ENCODE assay signal across 18 cellular contexts in genomic region chr2:6876299-6876698, GRCh38.
"Had no signal": no experiment of that assay in that cellular context is flagged by ENCODE, and none has a peak within 500 bp of the region (broad histone marks: within the 10 kb centered on the region; RNA-seq: fewer than 3 reads in every experiment).

No MANE protein-coding gene starts in this region.

- H3K27ac Mint-ChIP-seq: activated T-helper 2 cell treated with anti-CD3 and anti-CD28 coated beads, Interferon-gamma antibody, Interleukin-2, Interleukin-4, amounts not matched to agents 10 μg/mL and 5 μg/mL and 100 μg/mL, durations not matched to agents 14 hours and 24 hours and 36 hours; nephron progenitor cell had no signal

- H3K36me3 ChIP-seq: breast epithelium, gastrocnemius medialis, left ventricle myocardium inferior, WERI-Rb-1 had no signal

- H3K9me3 ChIP-seq: breast epithelium, gastrocnemius medialis, left ventricle myocardium inferior had no signal

- ATAC-seq: gastrocnemius medialis had no signal

- H3K27me3 ChIP-seq: breast epithelium, gastrocnemius medialis had no signal

- H3K4me1 ChIP-seq: breast epithelium had no signal

- H3K4me3 Mint-ChIP-seq: nephron progenitor cell had no signal

- H3K27me3 Mint-ChIP-seq: activated T-cell treated with anti-CD3 and anti-CD28 coated beads, Interleukin-2, amount 50 U/mL, for 24 hours had no signal

- DNase-seq: activated CD4-positive, alpha-beta T cell treated with anti-CD3 and anti-CD28 coated beads for 1 hour; activated CD4-positive, alpha-beta T cell treated with anti-CD3 and anti-CD28 coated beads, Interleukin-2, amount 50 U/mL, for 48 hours; activated naive CD4-positive, alpha-beta T cell treated with Interleukin-2 at 50 U/mL for 16 hours; activated T-cell treated with anti-CD3 and anti-CD28 coated beads, Interleukin-2, amount 50 U/mL, for 24 hours; cortex of kidney; gastrocnemius medialis; head of caudate nucleus; kidney; left ventricle myocardium inferior; nephron progenitor cell; nucleus accumbens; posterior cingulate gyrus; retina; stimulated activated CD8-positive, alpha-beta memory T cell treated with anti-CD3 and anti-CD28 coated beads, Interleukin-4, amount 100 ng/mL, for 48 hours; stimulated activated naive CD4-positive, alpha-beta T cell; WERI-Rb-1 had no signal

- H3K27ac ChIP-seq: breast epithelium, WERI-Rb-1 had no signal
